ENCODE assay signal across 25 cellular contexts in the genomic region with DNA sequence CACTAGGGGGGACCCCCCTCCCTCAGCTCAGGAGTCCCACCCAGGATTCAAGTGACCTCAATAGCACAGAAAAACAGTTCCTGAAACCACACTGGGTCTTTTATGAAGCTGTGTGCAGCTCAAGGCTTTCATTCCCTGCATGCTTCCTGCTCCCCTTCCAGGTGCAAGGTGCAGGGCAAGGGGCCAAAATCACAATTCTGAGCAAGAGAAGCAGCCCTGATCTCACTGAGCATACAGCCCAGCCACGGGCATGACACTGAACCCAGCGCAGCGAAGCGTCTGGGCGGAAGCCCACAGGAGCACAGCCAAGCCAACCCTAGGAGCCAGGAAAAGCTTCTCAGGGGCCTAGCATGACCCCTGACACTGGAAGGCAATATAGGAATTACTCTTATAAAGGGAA.
"Had no signal": no experiment of that assay in that cellular context is flagged by ENCODE, and none has a peak within 500 bp of the region (broad histone marks: within the 10 kb centered on the region; RNA-seq: fewer than 3 reads in every experiment).

No MANE protein-coding gene starts in this region.

- H3K36me3 Mint-ChIP-seq: activated CD4-positive, alpha-beta memory T cell treated with anti-CD3 and anti-CD28 coated beads for 36 hours; activated naive CD8-positive, alpha-beta T cell treated with anti-CD3 and anti-CD28 coated beads for 36 hours; T-cell had no signal

- H3K36me3 ChIP-seq: brain microvascular endothelial cell, cardiac muscle cell, MG63 had no signal

- H3K4me3 Mint-ChIP-seq: activated B cell treated with CpG ODN at 0.5 μM for 24 hours; activated CD4-positive, alpha-beta memory T cell treated with anti-CD3 and anti-CD28 coated beads for 36 hours; activated CD4-positive, alpha-beta T cell treated with anti-CD3 and anti-CD28 coated beads, Interleukin-2, amount 10 ng/mL, durations not matched to agents 7 days and 5 days; activated naive CD4-positive, alpha-beta T cell treated with anti-CD3 and anti-CD28 coated beads for 36 hours; activated naive CD8-positive, alpha-beta T cell treated with anti-CD3 and anti-CD28 coated beads for 36 hours; activated T-helper 17 cell treated with anti-CD3 and anti-CD28 coated beads, Interleukin-2, amount 50 U/mL, for 72 hours; T-cell had no signal

- H3K27me3 Mint-ChIP-seq: activated B cell treated with CpG ODN at 0.5 μM for 24 hours; activated CD4-positive, alpha-beta memory T cell treated with anti-CD3 and anti-CD28 coated beads for 36 hours; activated CD4-positive, alpha-beta T cell treated with anti-CD3 and anti-CD28 coated beads, Interleukin-2, amount 10 ng/mL, durations not matched to agents 7 days and 5 days; activated naive CD8-positive, alpha-beta T cell treated with anti-CD3 and anti-CD28 coated beads for 36 hours; activated T-helper 17 cell treated with anti-CD3 and anti-CD28 coated beads, Interleukin-2, amount 50 U/mL, for 72 hours had no signal

- H3K4me1 Mint-ChIP-seq: activated B cell treated with CpG ODN at 0.5 μM for 24 hours; activated CD4-positive, alpha-beta T cell treated with anti-CD3 and anti-CD28 coated beads, Interleukin-2, amount 10 ng/mL, durations not matched to agents 7 days and 5 days; activated naive CD8-positive, alpha-beta T cell treated with anti-CD3 and anti-CD28 coated beads for 36 hours; activated T-helper 17 cell treated with anti-CD3 and anti-CD28 coated beads, Interleukin-2, amount 50 U/mL, for 72 hours; T-cell had no signal

- DNase-seq: activated B cell treated with CpG ODN at 0.5 μM for 24 hours; activated CD4-positive, alpha-beta memory T cell treated with anti-CD3 and anti-CD28 coated beads for 36 hours; activated CD4-positive, alpha-beta T cell treated with anti-CD3 and anti-CD28 coated beads, Interleukin-2, amount 10 ng/mL, durations not matched to agents 7 days and 5 days; activated CD8-positive, alpha-beta memory T cell treated with anti-CD3 and anti-CD28 coated beads for 24 hours; activated gamma-delta T cell; activated naive CD4-positive, alpha-beta T cell treated with anti-CD3 and anti-CD28 coated beads for 36 hours; activated naive CD8-positive, alpha-beta T cell treated with anti-CD3 and anti-CD28 coated beads for 36 hours; activated T-cell treated with anti-CD3 and anti-CD28 coated beads for 4 hours; activated T-cell treated with anti-CD3 and anti-CD28 coated beads, Interleukin-2, amount 50 U/mL, for 48 hours; brain microvascular endothelial cell; MG63; MV-4-11; NCI-H146; NCI-H187 treated with DMSO at 0.1 percent for 48 hours; NCI-H446; NCI-H524; NCI-H748 treated with DMSO at 0.1 percent for 48 hours; T-cell; T-helper 2 cell; T1000 had no signal

- ATAC-seq: activated T-helper 17 cell treated with anti-CD3 and anti-CD28 coated beads, Interleukin-2, amount 50 U/mL, for 72 hours; Right ventricle myocardium inferior; T-cell had no signal

- H3K27me3 ChIP-seq: brain microvascular endothelial cell, cardiac muscle cell had no signal

- H3K27ac ChIP-seq: brain microvascular endothelial cell, cardiac muscle cell, KMS-11, SK-N-MC had no signal

- H3K4me3 ChIP-seq: cardiac muscle cell, MG63, SK-N-MC had no signal

- H3K9me3 Mint-ChIP-seq: activated naive CD4-positive, alpha-beta T cell treated with anti-CD3 and anti-CD28 coated beads for 36 hours; activated naive CD8-positive, alpha-beta T cell treated with anti-CD3 and anti-CD28 coated beads for 36 hours had no signal

- H3K27ac Mint-ChIP-seq: activated B cell treated with CpG ODN at 0.5 μM for 24 hours; activated CD4-positive, alpha-beta memory T cell treated with anti-CD3 and anti-CD28 coated beads for 36 hours; activated CD4-positive, alpha-beta T cell treated with anti-CD3 and anti-CD28 coated beads, Interleukin-2, amount 10 ng/mL, durations not matched to agents 7 days and 5 days; activated naive CD4-positive, alpha-beta T cell treated with anti-CD3 and anti-CD28 coated beads for 36 hours; activated naive CD8-positive, alpha-beta T cell treated with anti-CD3 and anti-CD28 coated beads for 36 hours; activated T-helper 17 cell treated with anti-CD3 and anti-CD28 coated beads, Interleukin-2, amount 50 U/mL, for 72 hours; T-cell had no signal
